24 cellular contexts compared by ENCODE assay signal in the genomic region with DNA sequence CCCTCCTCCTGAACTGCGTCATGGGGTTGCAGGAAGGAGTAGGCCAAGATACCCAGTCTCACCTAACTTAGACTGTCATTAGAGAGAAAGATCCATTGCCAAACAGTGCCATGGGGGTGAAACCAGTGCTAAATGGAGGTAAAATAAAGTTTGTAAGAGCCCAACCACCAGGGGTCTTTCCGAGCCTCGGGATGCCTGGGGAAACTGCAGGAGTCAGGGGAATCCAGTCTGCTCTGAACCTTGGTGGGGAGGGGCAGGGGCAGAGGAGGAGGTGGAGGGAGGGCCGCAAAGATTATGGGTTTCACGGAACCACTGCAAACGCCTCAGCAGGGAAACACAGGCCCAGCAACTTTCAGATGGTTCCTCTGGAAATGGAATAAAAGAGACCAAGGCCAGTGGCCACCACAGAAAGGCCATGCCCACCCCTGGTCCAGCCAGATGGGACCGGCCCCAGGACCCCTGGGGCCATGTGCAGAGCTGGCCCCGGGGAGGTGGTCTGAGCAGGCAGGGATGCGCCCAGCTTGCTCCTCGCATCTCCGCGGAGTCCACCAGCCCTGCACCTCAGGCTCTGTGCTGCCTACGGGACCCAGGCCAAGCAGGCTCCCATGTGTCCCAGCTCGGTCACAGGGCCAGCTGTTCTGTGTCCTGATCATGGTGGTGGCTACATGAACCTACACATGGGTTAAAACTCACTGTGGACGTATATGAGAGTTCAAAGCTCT. TPM values are rescaled to one million over a fixed set of nuclear protein-coding genes. Genes with fewer than 3 reads are reported as not detected.
A peak's percentile ranks its signal among the peaks of the same experiment; 100 is the strongest.
DNase-seq lines count a peak whose midpoint lies in the region; ATAC-seq and TF ChIP-seq lines count a peak whose summit lies in the region.
"Had no signal": no experiment of that assay in that cellular context is flagged by ENCODE, and none has a peak within 500 bp of the region (broad histone marks: within the 10 kb centered on the region; RNA-seq: fewer than 3 reads in every experiment).

No MANE protein-coding gene starts in this region.

- H3K9ac ChIP-seq in endodermal cell (ENCODE audit: extremely low read depth, low read length, poor library complexity, severe bottlenecking) (no peak overlapping the region), neural progenitor cell (no peak overlapping the region)

- H3K4me1 ChIP-seq in endodermal cell (ENCODE audit: control insufficient read depth, insufficient read depth, low read length) = no peaks in the 10 kb centered on the region
- H3K4me1 ChIP-seq in neural progenitor cell = no peaks in the 10 kb centered on the region
- H3K4me1 ChIP-seq in A673 (ENCODE audit: insufficient read depth, low read length, poor library complexity, severe bottlenecking) = peaks cover 3% of the 10 kb centered on the region

- no peak for ATAC-seq in left cardiac atrium
- ATAC-seq in GM19467 (IDR thresholded peaks at IDR 0.05; ENCODE audit: unreplicated experiment) = no peak

- 90 to 93% methylated on average over 15 of the region's 15 CpGs for WGBS in endodermal cell (ENCODE audit: insufficient coverage in 1 of 2, insufficient read length in 1 of 2), 2 experiments

- H3K79me2 ChIP-seq in neural progenitor cell (ENCODE audit: low read depth) = no peaks in the 10 kb centered on the region

- H3K36me3 Mint-ChIP-seq in endodermal cell (ENCODE audit: low read depth) (no peaks in the 10 kb centered on the region), neural progenitor cell (peaks cover 42% of the 10 kb centered on the region)

- H3K4me3 Mint-ChIP-seq in endodermal cell (no peak overlapping the region), neural progenitor cell (no peak overlapping the region)
- H3K4me3 Mint-ChIP-seq: CD8-positive, alpha-beta memory T cell had no signal

- no peaks in the 10 kb centered on the region for H4K20me1 ChIP-seq in neural progenitor cell (ENCODE audit: low read depth)

- POLR2A ChIA-PET in A673 (lab: Charles Lee; ENCODE audit: low non-redundant PET) = no interaction called here

- DNase-seq in cardiac septum (ENCODE audit: low spot score) = peak; percentile 73
- DNase-seq in left cardiac atrium = no peak
- DNase-seq in endodermal cell = peak; percentile 62
- peak; percentile 21 for DNase-seq in neural progenitor cell (ENCODE audit: low spot score)
- no peak for DNase-seq in occipital lobe (lab: John Stamatoyannopoulos, UW)
- no peak for DNase-seq in A673 (ENCODE audit: low spot score)
- DNase-seq in GM13977 (ENCODE audit: low spot score) = no peak
- DNase-seq: C1 segment of cervical spinal cord; CD8-positive, alpha-beta memory T cell; DND-41; IMR-90; NCI-H1417 treated with DMSO at 0.1 percent for 48 hours; NCI-H187 treated with DMSO at 0.1 percent for 48 hours; NCI-H2227 treated with DMSO at 0.1 percent for 48 hours; NCI-H510A treated with DMSO at 0.1 percent for 48 hours; NCI-H774; OCI-M1; SHP77 had no signal

- H2AFZ ChIP-seq in neural progenitor cell (replicated peaks) = no peak overlapping the region

- H3K9me3 ChIP-seq in endodermal cell (ENCODE audit: control insufficient read depth, low read length) = no peaks in the 10 kb centered on the region
- no peaks in the 10 kb centered on the region for H3K9me3 ChIP-seq in neural progenitor cell (ENCODE audit: low read depth)
- H3K9me3 ChIP-seq in A673 (ENCODE audit: low read depth, low read length, poor library complexity, severe bottlenecking) = no peaks in the 10 kb centered on the region

- CTCF ChIA-PET in A673 (lab: Charles Lee) = no interaction called here

- H3F3A ChIP-seq in neural progenitor cell (ENCODE audit: low read depth) = no peaks in the 10 kb centered on the region

- H3K27ac ChIP-seq in endodermal cell (ENCODE audit: low read depth, low read length) = no peak overlapping the region
- H3K27ac ChIP-seq in neural progenitor cell = no peak overlapping the region
- no peak overlapping the region for H3K27ac ChIP-seq in A673 (ENCODE audit: low read depth, low read length, poor library complexity, severe bottlenecking)
- H3K27ac ChIP-seq: SK-N-MC had no signal

- peak; percentile 53 for TF ChIP-seq CTCF in endodermal cell (conservative IDR thresholded peaks at IDR 0.05)
- TF ChIP-seq CTCF in neural progenitor cell (IDR thresholded peaks at IDR 0.05) = peak; percentile 9
- TF ChIP-seq CTCF in A673 (conservative IDR thresholded peaks at IDR 0.05; ENCODE audit: low read depth, low read length) = no peak
- no peak for TF ChIP-seq CTCF in GM13977 (IDR thresholded peaks at IDR 0.05; ENCODE audit: extremely low read depth, insufficient read depth, missing control alignments)

- H3K9me3 Mint-ChIP-seq in endodermal cell (peaks cover 5% of the 10 kb centered on the region), neural progenitor cell (peaks cover 33% of the 10 kb centered on the region)
- H3K9me3 Mint-ChIP-seq: CD8-positive, alpha-beta memory T cell had no signal

- intact Hi-C loops in cardiac septum (cut with DNase I) = no loop called here
- intact Hi-C loops in left cardiac atrium (cut with DNase I) = no loop called here
- intact Hi-C loops in A673 (cut with micrococcal nuclease; ENCODE audit: unreplicated experiment) = no loop called here

- H3K27me3 ChIP-seq in endodermal cell (ENCODE audit: control insufficient read depth, insufficient read depth, low read length, poor library complexity, severe bottlenecking) (no peaks in the 10 kb centered on the region), neural progenitor cell (no peaks in the 10 kb centered on the region), A673 (replicated peaks; ENCODE audit: insufficient read depth, low read depth, low read length, poor library complexity) (no peaks in the 10 kb centered on the region)

- H3K27ac Mint-ChIP-seq in endodermal cell (no peak overlapping the region), neural progenitor cell (no peak overlapping the region)
- H3K27ac Mint-ChIP-seq: CD8-positive, alpha-beta memory T cell had no signal

- no TSS peak for BruUV-seq in A673 (replicated peaks; lab: Mats Ljungman, UMichigan)

- in situ Hi-C loops in GM13977 (cut with MboI; ENCODE audit: low pct_unique_long_range_greater_than_20kb, low sequenced_read_pairs, unreplicated experiment) = no loop called here

- H3K4me1 Mint-ChIP-seq in endodermal cell (peaks cover 10% of the 10 kb centered on the region), neural progenitor cell (peaks cover 3% of the 10 kb centered on the region)

- H3K27me3 Mint-ChIP-seq in endodermal cell (ENCODE audit: insufficient read depth) (peaks cover 21% of the 10 kb centered on the region), neural progenitor cell (ENCODE audit: insufficient read depth, low read depth) (peaks cover 3% of the 10 kb centered on the region)

- no peaks in the 10 kb centered on the region for H3K36me3 ChIP-seq in endodermal cell (ENCODE audit: control insufficient read depth, insufficient read depth, low read length)
- H3K36me3 ChIP-seq in neural progenitor cell = no peaks in the 10 kb centered on the region
- no peaks in the 10 kb centered on the region for H3K36me3 ChIP-seq in A673 (ENCODE audit: insufficient read depth, low read length, poor library complexity, severe bottlenecking)

- H3K4me3 ChIP-seq in endodermal cell (ENCODE audit: low read length) (no peak overlapping the region), neural progenitor cell (no peak overlapping the region), A673 (ENCODE audit: low read depth, low read length, poor library complexity, severe bottlenecking) (no peak overlapping the region)
- H3K4me3 ChIP-seq: SK-N-MC had no signal

- H3K4me2 ChIP-seq in neural progenitor cell = no peak overlapping the region

RNA-seq across cellular contexts. Expression of a gene that starts 19.8 kb away (rescaled TPM):
- total RNA-seq in cardiac septum (0.27 TPM), left cardiac atrium (under 1 TPM in 1 of 2 donors, not detected in 1; 0.29 TPM), endodermal cell (not detected), neural progenitor cell (ENCODE audit: low replicate concordance) (not detected in 2 replicates), occipital lobe (not detected), A673 (2021) (not detected in 2 replicates)
- not detected for polyA plus RNA-seq in endodermal cell (2013, experiment 1 of 2)
- polyA plus RNA-seq in endodermal cell (2013, experiment 2 of 2) = not detected
- total RNA-seq: CD8-positive, alpha-beta memory T cell; G401; H4; HT-29; IMR-90; M059J had no signal
- polyA plus RNA-seq: CD8-positive, alpha-beta memory T cell; IMR-90 had no signal

RNA-seq across cellular contexts. Expression of a gene that starts 39.6 kb away (rescaled TPM):
- total RNA-seq in cardiac septum (1.7 TPM), left cardiac atrium (1 to 10 TPM; 1.1 to 2.3 TPM), endodermal cell (under 1 TPM; 0.31 to 0.93 TPM), neural progenitor cell (ENCODE audit: low replicate concordance) (1.1 and 1.5 TPM in 2 replicates), occipital lobe (0.94 TPM), A673 (2021) (not detected in 2 replicates)
- 26.5 TPM for polyA plus RNA-seq in endodermal cell (2013, experiment 1 of 2)
- 23.8 TPM for polyA plus RNA-seq in endodermal cell (2013, experiment 2 of 2)
- total RNA-seq: G401, IMR-90, M059J had no signal
- polyA plus RNA-seq: IMR-90 had no signal

RNA-seq across cellular contexts. Expression of a gene that starts 46.9 kb away (rescaled TPM):
- total RNA-seq in cardiac septum (0.27 TPM), left cardiac atrium (under 1 TPM; 0.29 to 0.73 TPM), endodermal cell (1 to 10 TPM; 1.3 to 3.0 TPM), neural progenitor cell (ENCODE audit: low replicate concordance) (5.3 and 5.5 TPM in 2 replicates), occipital lobe (2.2 TPM), A673 (2021) (0.26 TPM in 1 of 2 replicates, not detected in the other)
- polyA plus RNA-seq in endodermal cell (2013, experiment 1 of 2) = 11.9 TPM
- 13.2 TPM for polyA plus RNA-seq in endodermal cell (2013, experiment 2 of 2)
- total RNA-seq: G401, IMR-90 had no signal
- polyA plus RNA-seq: IMR-90 had no signal

Comparison
In these comparisons a context has a peak if more than half of its experiments do, and no peak if none do; other contexts are left out.
1. DNase-seq: peak in cardiac septum (single experiment), endodermal cell (single experiment) and neural progenitor cell (single experiment); none in left cardiac atrium (single experiment), occipital lobe (single experiment), A673 (single experiment) and GM13977 (single experiment).
2. CTCF ChIP-seq: peak in endodermal cell (single experiment) and neural progenitor cell (single experiment); none in A673 (single experiment) and GM13977 (single experiment).